Comparison of ENCODE assay signal across 2 cellular contexts in genomic region chr3:171906503-171906902, GRCh38.
A peak's percentile ranks its signal among the peaks of the same experiment; 100 is the strongest.
DNase-seq lines count a peak whose midpoint lies in the region; ATAC-seq, FAIRE-seq and TF ChIP-seq lines count a peak whose summit lies in the region.
"Not testable (repeated sequence)": the region's sequence is repeated elsewhere in the genome, so short reads cannot be mapped to it uniquely, and the experiment has no call there.

No MANE protein-coding gene starts in this region.

- CTCF ChIA-PET in HepG2 (lab: Yijun Ruan, JAX; ENCODE audit: low intra/inter-chr PET ratio, low total read pairs): not testable (repeated sequence)

- not testable (repeated sequence) for BruUV-seq in HepG2 (replicated peaks; lab: Mats Ljungman, UMichigan)

- H3K4me1 ChIP-seq in HepG2 (ENCODE audit: insufficient read depth, low read length): peaks cover 54% of the 10 kb centered on the region

- not testable (repeated sequence) for TF ChIP-seq CTCF in HepG2 (CRISPR knock-in tag; IDR thresholded peaks at IDR 0.05)

- H3K36me3 ChIP-seq in HepG2 (replicated peaks in 1 of 2; ENCODE audit: control insufficient read depth in 1 of 2, insufficient read depth in 2 of 2, low read length in 2 of 2): not testable (repeated sequence)

- ATAC-seq in HepG2: not testable (repeated sequence)

- H3K4me2 ChIP-seq in HepG2 (ENCODE audit: low read depth, low read length): not testable (repeated sequence)

- H3K9ac ChIP-seq in HepG2 (ENCODE audit: insufficient read depth, low read depth, low read length): not testable (repeated sequence)

- TF ChIP-seq RAD21 in HepG2 (CRISPR knock-in tag; IDR thresholded peaks at IDR 0.05): not testable (repeated sequence)

- not testable (repeated sequence) for H3K27me3 ChIP-seq in HepG2 (ENCODE audit: control insufficient read depth in 1 of 2, insufficient read depth in 2 of 2, low read length in 2 of 2)

- not testable (repeated sequence) for H3K4me3 ChIP-seq in HepG2 (replicated peaks in 1 of 3; ENCODE audit: insufficient read depth in 1 of 3, low read depth in 2 of 3, low read length in 3 of 3)

- in situ Hi-C loops in HepG2 (cut with HindIII; ENCODE audit: extremely low pct_ligation_motif_present, low pct_unique_long_range_greater_than_20kb): not testable (repeated sequence)

- H3K79me2 ChIP-seq in HepG2 (ENCODE audit: insufficient read depth, low read length): not testable (repeated sequence)

- not testable (repeated sequence) for H3K27ac ChIP-seq in HepG2 (ENCODE audit: extremely low read length, insufficient read depth, low read length)

- H2AFZ ChIP-seq in HepG2 (ENCODE audit: low read length): not testable (repeated sequence)

- intact Hi-C loops in HepG2 (cut with micrococcal nuclease; ENCODE audit: unreplicated experiment): not testable (repeated sequence)

- 91% methylated on average over 2 of the region's 6 CpGs for WGBS in HepG2 (ENCODE audit: low lambda C conversion rate)

- TF ChIP-seq POLR2A in HepG2 (IDR thresholded peaks at IDR 0.05; ENCODE audit: insufficient read depth in 1 of 2, low read depth in 2 of 2, low read length in 2 of 2): not testable (repeated sequence)

- peak; percentile 28 for FAIRE-seq in HTR-8/SVneo (lab: Jason Lieb, UNC)
- not testable (repeated sequence) for FAIRE-seq in HepG2 (lab: Jason Lieb, UNC)

- DNase-seq in HTR-8/SVneo (ENCODE audit: insufficient read length, low spot score); HepG2 (ENCODE audit: low spot score): not testable (repeated sequence)

- peaks cover 13% of the 10 kb centered on the region; the same call in 1 of the 2 replicates for H3K9me3 ChIP-seq in HepG2 (ENCODE audit: low read length)

- POLR2A ChIA-PET in HepG2 (lab: Yijun Ruan, JAX): not testable (repeated sequence)

- TF ChIP-seq EP300 in HepG2 (IDR thresholded peaks at IDR 0.05; ENCODE audit: low read depth in 2 of 2, low read length in 2 of 2); HepG2 (CRISPR knock-in tag; IDR thresholded peaks at IDR 0.05; ENCODE audit: borderline replicate concordance): not testable (repeated sequence)

- not testable (repeated sequence) for H4K20me1 ChIP-seq in HepG2 (ENCODE audit: insufficient read depth, low read length)

TF ChIP-seq in HepG2, 621 proteins besides CTCF, POLR2A, EP300 and RAD21:
- TF ChIP-seq ZMYM4 (CRISPR knock-in tag; IDR thresholded peaks at IDR 0.05): peak; percentile 54; the same call in 1 of the 2 replicates
- TF ChIP-seq NFYC (CRISPR knock-in tag; IDR thresholded peaks at IDR 0.05): peak; percentile 35; the same call in 1 of the 2 replicates
- peak; percentile 60 for TF ChIP-seq NFYB (CRISPR knock-in tag; IDR thresholded peaks at IDR 0.05)
